ENCODE assay signal across 31 cellular contexts in genomic region chr1:206136241-206136640, GRCh38. TPM values are rescaled to one million over a fixed set of nuclear protein-coding genes. Genes with fewer than 3 reads are reported as not detected.
"Had no signal": no experiment of that assay in that cellular context is flagged by ENCODE, and none has a peak within 500 bp of the region (broad histone marks: within the 10 kb centered on the region; RNA-seq: fewer than 3 reads in every experiment).

No MANE protein-coding gene starts in this region.

- H3K9me3 Mint-ChIP-seq: activated B cell treated with CpG ODN at 0.5 μM for 24 hours; activated naive CD4-positive, alpha-beta T cell treated with anti-CD3 and anti-CD28 coated beads, Interleukin-2, amount 50 U/mL, for 72 hours; activated T-cell treated with anti-CD3 and anti-CD28 coated beads, Interleukin-2, amount 50 U/mL, for 24 hours; activated T-helper 17 cell treated with anti-CD3 and anti-CD28 coated beads, Interleukin-2, amount 50 U/mL, for 72 hours; immature natural killer cell; type B pancreatic cell had no signal

- H3K27me3 ChIP-seq: adrenal gland, ascending aorta, hepatocyte, sigmoid colon, testis had no signal

- ATAC-seq: activated CD4-positive, alpha-beta T cell treated with anti-CD3 and anti-CD28 coated beads for 36 hours; activated naive CD4-positive, alpha-beta T cell treated with anti-CD3 and anti-CD28 coated beads, Interleukin-2, amount 50 U/mL, for 72 hours; activated T-helper 17 cell treated with anti-CD3 and anti-CD28 coated beads, Interleukin-2, amount 50 U/mL, for 72 hours; foreskin keratinocyte; left lobe of liver; lower lobe of right lung; mucosa of descending colon had no signal

- H3K4me3 Mint-ChIP-seq: activated B cell treated with CpG ODN at 0.5 μM for 24 hours; activated CD4-positive, alpha-beta T cell treated with anti-CD3 and anti-CD28 coated beads for 36 hours; activated T-cell treated with anti-CD3 and anti-CD28 coated beads, Interleukin-2, amount 50 U/mL, for 24 hours; activated T-helper 17 cell treated with anti-CD3 and anti-CD28 coated beads, Interleukin-2, amount 50 U/mL, for 72 hours; immature natural killer cell; type B pancreatic cell had no signal

- H3K79me2 ChIP-seq: hepatocyte had no signal

- H2AFZ ChIP-seq: hepatocyte had no signal

- H3K27ac Mint-ChIP-seq: activated B cell treated with CpG ODN at 0.5 μM for 24 hours; activated CD4-positive, alpha-beta T cell treated with anti-CD3 and anti-CD28 coated beads for 36 hours; activated naive CD4-positive, alpha-beta T cell treated with anti-CD3 and anti-CD28 coated beads, Interleukin-2, amount 50 U/mL, for 72 hours; activated T-cell treated with anti-CD3 and anti-CD28 coated beads, Interleukin-2, amount 50 U/mL, for 24 hours; activated T-helper 17 cell treated with anti-CD3 and anti-CD28 coated beads, Interleukin-2, amount 50 U/mL, for 72 hours; immature natural killer cell; type B pancreatic cell had no signal

- H3K4me2 ChIP-seq: hepatocyte, smooth muscle cell had no signal

- H3K9me3 ChIP-seq: adrenal gland, ascending aorta, lower lobe of right lung, mucosa of descending colon, sigmoid colon, testis had no signal

- H3K27ac ChIP-seq: adrenal gland, ascending aorta, foreskin keratinocyte, hepatocyte, lower lobe of right lung, sigmoid colon, testis had no signal

- DNase-seq: activated B cell treated with CpG ODN at 0.5 μM for 24 hours; activated CD4-positive, alpha-beta T cell treated with anti-CD3 and anti-CD28 coated beads for 36 hours; activated CD4-positive, alpha-beta T cell treated with anti-CD3 and anti-CD28 coated beads, Interleukin-2, amount 50 U/mL, for 4 hours; activated CD8-positive, alpha-beta memory T cell treated with anti-CD3 and anti-CD28 coated beads for 24 hours; activated CD8-positive, alpha-beta memory T cell treated with anti-CD3 and anti-CD28 coated beads, Interleukin-2, amount 50 U/mL, for 4 hours; activated T-cell treated with anti-CD3 and anti-CD28 coated beads, Interleukin-2, amount 50 U/mL, for 24 hours; adrenal gland; central memory CD4-positive, alpha-beta T cell; effector memory CD4-positive, alpha-beta T cell; foreskin keratinocyte; immature natural killer cell; lower lobe of right lung; mesendoderm; mucosa of descending colon; retina; sigmoid colon; stimulated activated CD4-positive, alpha-beta T cell treated with anti-CD3 and anti-CD28 coated beads, Interleukin-15, amount 100 ng/mL, for 24 hours; stimulated activated naive CD4-positive, alpha-beta T cell; T-helper 9 cell; testis had no signal

- H3K4me1 ChIP-seq: adrenal gland, ascending aorta, foreskin keratinocyte, lower lobe of right lung, sigmoid colon, testis had no signal

- H3K4me1 Mint-ChIP-seq: activated CD4-positive, alpha-beta T cell treated with anti-CD3 and anti-CD28 coated beads for 36 hours; activated T-helper 17 cell treated with anti-CD3 and anti-CD28 coated beads, Interleukin-2, amount 50 U/mL, for 72 hours; immature natural killer cell had no signal

- H3K36me3 Mint-ChIP-seq: activated naive CD4-positive, alpha-beta T cell treated with anti-CD3 and anti-CD28 coated beads, Interleukin-2, amount 50 U/mL, for 72 hours; immature natural killer cell; type B pancreatic cell had no signal

- H3K36me3 ChIP-seq: adrenal gland, ascending aorta, lower lobe of right lung, sigmoid colon had no signal

- H3K4me3 ChIP-seq: adrenal gland, ascending aorta, hepatocyte, lower lobe of right lung, mucosa of descending colon, sigmoid colon, smooth muscle cell, testis had no signal

RNA-seq across cellular contexts. Expression of gene AVPR1B, which starts 19.1 kb away (rescaled TPM):
- total RNA-seq: activated B cell treated with CpG ODN at 0.5 μM for 24 hours; activated CD4-positive, alpha-beta T cell treated with anti-CD3 and anti-CD28 coated beads for 36 hours; activated naive CD4-positive, alpha-beta T cell treated with anti-CD3 and anti-CD28 coated beads, Interleukin-2, amount 50 U/mL, for 72 hours; activated T-helper 17 cell treated with anti-CD3 and anti-CD28 coated beads, Interleukin-2, amount 50 U/mL, for 72 hours; adrenal gland; ascending aorta; dermis microvascular lymphatic vessel endothelial cell; foreskin keratinocyte; hepatocyte; kidney epithelial cell; left lobe of liver; lower lobe of right lung; omental fat pad; posterior vena cava; smooth muscle cell; testis had no signal
